ENCODE assay signal across 24 cellular contexts in the genomic region with DNA sequence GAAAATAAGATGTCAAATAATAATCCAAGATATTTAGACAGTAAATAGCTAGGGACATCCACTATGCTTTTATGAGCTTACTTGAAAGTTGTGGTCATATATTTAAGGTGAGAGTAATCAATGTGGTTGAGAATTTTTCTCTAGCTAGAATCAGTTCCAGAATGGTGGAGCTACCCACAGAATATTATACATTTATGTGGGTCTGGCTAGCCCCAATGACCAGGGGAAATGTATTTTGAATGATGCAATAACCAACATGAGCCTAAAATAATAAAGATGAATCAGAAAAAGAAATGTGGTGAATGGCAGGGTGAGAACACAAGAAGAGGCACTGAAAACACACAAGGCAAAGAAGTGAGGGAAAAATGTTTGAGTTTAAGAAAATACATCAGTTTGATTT.
"Had no signal": no experiment of that assay in that cellular context is flagged by ENCODE, and none has a peak within 500 bp of the region (broad histone marks: within the 10 kb centered on the region; RNA-seq: fewer than 3 reads in every experiment).

No MANE protein-coding gene starts in this region.

- H3K36me3 Mint-ChIP-seq: activated naive CD8-positive, alpha-beta T cell; immature natural killer cell; memory B cell; naive thymus-derived CD4-positive, alpha-beta T cell; neural progenitor cell had no signal

- H3K36me3 ChIP-seq: heart left ventricle, neural progenitor cell, prostate gland, suprapubic skin, transverse colon, uterus had no signal

- H3K4me3 ChIP-seq: coronary artery, heart left ventricle, mucosa of descending colon, neural progenitor cell, prostate gland, suprapubic skin, transverse colon, uterus had no signal

- H3K4me1 Mint-ChIP-seq: central memory CD8-positive, alpha-beta T cell; immature natural killer cell; memory B cell; naive thymus-derived CD4-positive, alpha-beta T cell; neural progenitor cell; T-helper 17 cell had no signal

- DNase-seq: activated CD4-positive, alpha-beta T cell treated with anti-CD3 and anti-CD28 coated beads, Interleukin-2, amount 50 U/mL, for 1 hour; activated CD4-positive, CD25-positive, alpha-beta regulatory T cell treated with anti-CD3 and anti-CD28 coated beads, Interleukin-2, amount 50 U/mL, for 72 hours; activated gamma-delta T cell treated with Interleukin-2 at 50 U/mL for 16 hours; foreskin melanocyte; heart left ventricle; immature natural killer cell; mucosa of descending colon; naive thymus-derived CD4-positive, alpha-beta T cell; right cardiac atrium; small intestine; stimulated activated CD4-positive, alpha-beta T cell treated with anti-CD3 and anti-CD28 coated beads, Interleukin-15, amount 100 ng/mL, for 24 hours; stimulated activated CD4-positive, alpha-beta T cell treated with anti-CD3 and anti-CD28 coated beads, Interleukin-2, amount 100 ng/mL, for 48 hours; T-helper 17 cell; transverse colon; uterus had no signal

- FAIRE-seq: small intestine had no signal

- H3K4me1 ChIP-seq: heart left ventricle, neural progenitor cell, prostate gland, suprapubic skin, transverse colon, uterus had no signal

- H3K27ac Mint-ChIP-seq: activated naive CD8-positive, alpha-beta T cell; immature natural killer cell; memory B cell; naive thymus-derived CD4-positive, alpha-beta T cell; neural progenitor cell; stimulated activated naive CD8-positive, alpha-beta T cell treated with anti-CD3 and anti-CD28 coated beads, Interleukin-15, Interleukin-2, amounts not matched to agents 100 ng/mL and 50 ng/mL, for 24 hours; T-helper 17 cell had no signal

- H3K27ac ChIP-seq: coronary artery, heart left ventricle, neural progenitor cell, prostate gland, suprapubic skin, transverse colon, uterus, VCaP had no signal

- H3K4me3 Mint-ChIP-seq: activated naive CD8-positive, alpha-beta T cell; central memory CD8-positive, alpha-beta T cell; immature natural killer cell; memory B cell; naive thymus-derived CD4-positive, alpha-beta T cell; neural progenitor cell; stimulated activated naive CD8-positive, alpha-beta T cell treated with anti-CD3 and anti-CD28 coated beads, Interleukin-15, Interleukin-2, amounts not matched to agents 100 ng/mL and 50 ng/mL, for 24 hours; T-helper 17 cell had no signal

- H3K4me2 ChIP-seq: neural progenitor cell had no signal

- H2AFZ ChIP-seq: neural progenitor cell had no signal

- ATAC-seq: heart left ventricle; mucosa of descending colon; naive thymus-derived CD4-positive, alpha-beta T cell; right cardiac atrium; T-helper 17 cell had no signal

- H3K9me3 Mint-ChIP-seq: central memory CD8-positive, alpha-beta T cell; neural progenitor cell had no signal

- H3K27me3 Mint-ChIP-seq: activated naive CD8-positive, alpha-beta T cell; central memory CD8-positive, alpha-beta T cell; memory B cell; naive thymus-derived CD4-positive, alpha-beta T cell; stimulated activated naive CD8-positive, alpha-beta T cell treated with anti-CD3 and anti-CD28 coated beads, Interleukin-15, Interleukin-2, amounts not matched to agents 100 ng/mL and 50 ng/mL, for 24 hours; T-helper 17 cell had no signal

- H3K9ac ChIP-seq: neural progenitor cell had no signal

- H3K9me3 ChIP-seq: prostate gland, uterus had no signal

- H3K27me3 ChIP-seq: heart left ventricle, neural progenitor cell, suprapubic skin, transverse colon, uterus had no signal
